In the genomic region with DNA sequence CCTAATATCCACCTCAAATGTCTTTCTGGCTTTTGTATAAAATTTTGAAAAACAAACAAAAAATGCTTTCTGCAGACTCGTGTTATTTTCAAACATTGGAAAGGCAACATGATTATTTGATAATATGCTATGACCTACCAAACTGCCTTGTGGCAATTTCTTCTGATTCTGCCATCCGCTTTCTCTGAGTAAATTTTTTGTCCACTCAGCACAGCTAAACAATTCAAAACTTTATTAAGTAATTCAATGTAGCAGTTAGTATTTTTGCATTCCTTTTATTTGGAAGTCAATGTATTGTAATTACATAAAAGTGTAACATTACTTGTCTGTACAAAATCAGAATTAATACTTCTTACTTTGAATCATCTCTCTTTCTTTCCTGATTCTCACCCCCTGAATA, we compare ENCODE assay signal across 28 cellular contexts.
"Had no signal": no experiment of that assay in that cellular context is flagged by ENCODE, and none has a peak within 500 bp of the region (broad histone marks: within the 10 kb centered on the region; RNA-seq: fewer than 3 reads in every experiment).

No MANE protein-coding gene starts in this region.

- H3K9me3 Mint-ChIP-seq: dendritic cell treated with granulocyte-macrophage colony-stimulating factor and Interleukin-4, amounts not matched to agents 40 ng/mL and 50 ng/mL, for 4 days; endodermal cell had no signal

- H3K4me3 Mint-ChIP-seq: dendritic cell treated with granulocyte-macrophage colony-stimulating factor and Interleukin-4, amounts not matched to agents 40 ng/mL and 50 ng/mL, for 4 days; effector memory CD8-positive, alpha-beta T cell; endodermal cell had no signal

- FAIRE-seq: colon, endometrium, endothelial cell of umbilical vein had no signal

- H3K27me3 Mint-ChIP-seq: dendritic cell treated with granulocyte-macrophage colony-stimulating factor and Interleukin-4, amounts not matched to agents 40 ng/mL and 50 ng/mL, for 4 days; effector memory CD8-positive, alpha-beta T cell had no signal

- H3K4me1 ChIP-seq: colonic mucosa, esophagus muscularis mucosa, esophagus squamous epithelium, foreskin keratinocyte, gastrocnemius medialis, gastroesophageal sphincter, heart left ventricle, heart right ventricle had no signal

- H3K4me1 Mint-ChIP-seq: endodermal cell had no signal

- H3K27ac ChIP-seq: colonic mucosa, coronary artery, dorsolateral prefrontal cortex, epithelial cell of prostate, esophagus muscularis mucosa, esophagus squamous epithelium, foreskin keratinocyte, gastrocnemius medialis, gastroesophageal sphincter, heart left ventricle, heart right ventricle had no signal

- H3K27me3 ChIP-seq: colonic mucosa, dorsolateral prefrontal cortex, esophagus muscularis mucosa, esophagus squamous epithelium, foreskin keratinocyte, gastrocnemius medialis, gastroesophageal sphincter, heart left ventricle, heart right ventricle had no signal

- ATAC-seq: effector memory CD8-positive, alpha-beta T cell; esophagus mucosa; foreskin keratinocyte; gastrocnemius medialis; gastroesophageal sphincter; heart left ventricle; heart right ventricle had no signal

- H3K27ac Mint-ChIP-seq: dendritic cell treated with granulocyte-macrophage colony-stimulating factor and Interleukin-4, amounts not matched to agents 40 ng/mL and 50 ng/mL, for 4 days; effector memory CD8-positive, alpha-beta T cell; endodermal cell had no signal

- DNase-seq: colonic mucosa; cortex of kidney; dermis blood vessel endothelial cell; dorsolateral prefrontal cortex; effector CD4-positive, alpha-beta T cell; effector CD8-positive, alpha-beta T cell; effector memory CD4-positive, alpha-beta T cell; effector memory CD8-positive, alpha-beta T cell; endodermal cell; erythroblast; esophagus squamous epithelium; foreskin fibroblast; foreskin keratinocyte; foreskin melanocyte; gastrocnemius medialis; glutamatergic neuron; head of caudate nucleus; heart left ventricle; heart right ventricle had no signal

- H3K36me3 ChIP-seq: colonic mucosa, esophagus muscularis mucosa, esophagus squamous epithelium, gastrocnemius medialis, gastroesophageal sphincter, heart left ventricle, heart right ventricle had no signal

- H3K4me3 ChIP-seq: colonic mucosa, coronary artery, dorsolateral prefrontal cortex, esophagus muscularis mucosa, esophagus squamous epithelium, gastrocnemius medialis, gastroesophageal sphincter, heart left ventricle, heart right ventricle had no signal

- H3K9me3 ChIP-seq: colonic mucosa, esophagus muscularis mucosa, esophagus squamous epithelium, gastrocnemius medialis, gastroesophageal sphincter, heart left ventricle had no signal
